16 cellular contexts compared by ENCODE assay signal in genomic region chr2:165938237-165938636, GRCh38. TPM values are rescaled to one million over a fixed set of nuclear protein-coding genes. Genes with fewer than 3 reads are reported as not detected.
DNase-seq lines count a peak whose midpoint lies in the region; ATAC-seq and TF ChIP-seq lines count a peak whose summit lies in the region.
"Had no signal": no experiment of that assay in that cellular context is flagged by ENCODE, and none has a peak within 500 bp of the region (broad histone marks: within the 10 kb centered on the region; RNA-seq: fewer than 3 reads in every experiment).

No MANE protein-coding gene starts in this region.

- H3K27ac Mint-ChIP-seq in activated naive CD8-positive, alpha-beta T cell = peak overlapping the region; percentile 64
- H3K27ac Mint-ChIP-seq in activated naive CD8-positive, alpha-beta T cell treated with anti-CD3 and anti-CD28 coated beads for 36 hours = no peak overlapping the region
- peak overlapping the region; percentile 20 for H3K27ac Mint-ChIP-seq in activated T-helper 17 cell treated with anti-CD3 and anti-CD28 coated beads, Interleukin-2, amount 50 U/mL, for 72 hours
- H3K27ac Mint-ChIP-seq in endothelial cell (ENCODE audit: unreplicated experiment) = peak overlapping the region; percentile 69
- peak overlapping the region in 1 of 9 donors; percentile 37 for H3K27ac Mint-ChIP-seq in naive thymus-derived CD4-positive, alpha-beta T cell
- H3K27ac Mint-ChIP-seq: CD4-positive, alpha-beta T cell had no signal

- TF ChIP-seq CTCF in endothelial cell (IDR thresholded peaks at IDR 0.05; ENCODE audit: unreplicated experiment) (no peak), BE2C (IDR thresholded peaks at IDR 0.05; ENCODE audit: low read depth, low read length) (no peak)

- no peaks in the 10 kb centered on the region for H3K9me3 ChIP-seq in naive thymus-derived CD4-positive, alpha-beta T cell (ENCODE audit: control insufficient read depth in 2 of 3, low read length in 3 of 3)
- H3K9me3 ChIP-seq in BE2C = no peaks in the 10 kb centered on the region

- peaks cover 11% of the 10 kb centered on the region for H3K4me1 Mint-ChIP-seq in activated naive CD8-positive, alpha-beta T cell (ENCODE audit: low read depth)
- peaks cover 8% of the 10 kb centered on the region for H3K4me1 Mint-ChIP-seq in activated naive CD8-positive, alpha-beta T cell treated with anti-CD3 and anti-CD28 coated beads for 36 hours
- H3K4me1 Mint-ChIP-seq in activated T-helper 17 cell treated with anti-CD3 and anti-CD28 coated beads, Interleukin-2, amount 50 U/mL, for 72 hours = peaks cover 10% of the 10 kb centered on the region
- peaks cover 32% of the 10 kb centered on the region for H3K4me1 Mint-ChIP-seq in endothelial cell (ENCODE audit: unreplicated experiment)
- peaks cover 0 to 27% (median 12%) of the 10 kb centered on the region in 7 donors for H3K4me1 Mint-ChIP-seq in naive thymus-derived CD4-positive, alpha-beta T cell

- peaks cover 21% of the 10 kb centered on the region for H3K36me3 Mint-ChIP-seq in activated naive CD8-positive, alpha-beta T cell
- H3K36me3 Mint-ChIP-seq in activated naive CD8-positive, alpha-beta T cell treated with anti-CD3 and anti-CD28 coated beads for 36 hours = peaks cover 38% of the 10 kb centered on the region
- peaks cover 92% of the 10 kb centered on the region for H3K36me3 Mint-ChIP-seq in activated T-helper 17 cell treated with anti-CD3 and anti-CD28 coated beads, Interleukin-2, amount 50 U/mL, for 72 hours (ENCODE audit: low read depth)
- H3K36me3 Mint-ChIP-seq in endothelial cell (ENCODE audit: low read depth, unreplicated experiment) = peaks cover 42% of the 10 kb centered on the region
- H3K36me3 Mint-ChIP-seq in naive thymus-derived CD4-positive, alpha-beta T cell = peaks cover 20 to 62% (median 40%) of the 10 kb centered on the region in 5 donors

- CTCF ChIA-PET in naive thymus-derived CD4-positive, alpha-beta T cell (lab: Charles Lee) = no interaction called here

- H3K9me3 Mint-ChIP-seq in activated naive CD8-positive, alpha-beta T cell (ENCODE audit: low read depth) = no peaks in the 10 kb centered on the region
- H3K9me3 Mint-ChIP-seq in activated naive CD8-positive, alpha-beta T cell treated with anti-CD3 and anti-CD28 coated beads for 36 hours = no peaks in the 10 kb centered on the region
- H3K9me3 Mint-ChIP-seq in activated T-helper 17 cell treated with anti-CD3 and anti-CD28 coated beads, Interleukin-2, amount 50 U/mL, for 72 hours = no peaks in the 10 kb centered on the region
- no peaks in the 10 kb centered on the region for H3K9me3 Mint-ChIP-seq in endothelial cell (ENCODE audit: unreplicated experiment)
- no peaks in the 10 kb centered on the region for H3K9me3 Mint-ChIP-seq in naive thymus-derived CD4-positive, alpha-beta T cell
- H3K9me3 Mint-ChIP-seq: CD4-positive, alpha-beta T cell had no signal

- no peak for DNase-seq in activated naive CD8-positive, alpha-beta T cell treated with anti-CD3 and anti-CD28 coated beads for 36 hours
- DNase-seq in endothelial cell (ENCODE audit: low spot score) (no peak), left cardiac atrium (no peak), BE2C (no peak)
- no peak for DNase-seq in naive thymus-derived CD4-positive, alpha-beta T cell
- DNase-seq: ACHN; C1 segment of cervical spinal cord; CD4-positive, alpha-beta T cell; DMS79 treated with DMSO at 0.1 percent for 48 hours; EL; HCEC 1CT; IMR-90; KG1 had no signal

- H3K36me3 ChIP-seq in naive thymus-derived CD4-positive, alpha-beta T cell (ENCODE audit: control insufficient read depth in 2 of 3, insufficient read depth in 3 of 3, low read length in 3 of 3) = peaks cover 0 to 42% (median 4%) of the 10 kb centered on the region in 3 experiments
- peaks cover 3% of the 10 kb centered on the region for H3K36me3 ChIP-seq in BE2C

- POLR2A ChIA-PET in naive thymus-derived CD4-positive, alpha-beta T cell (lab: Charles Lee) = no interaction called here

- ATAC-seq in activated T-helper 17 cell treated with anti-CD3 and anti-CD28 coated beads, Interleukin-2, amount 50 U/mL, for 72 hours (replicated peaks) = no peak
- no peak for ATAC-seq in left cardiac atrium
- no peak for ATAC-seq in naive thymus-derived CD4-positive, alpha-beta T cell

- no peaks in the 10 kb centered on the region for H3K27me3 Mint-ChIP-seq in activated naive CD8-positive, alpha-beta T cell
- H3K27me3 Mint-ChIP-seq in activated naive CD8-positive, alpha-beta T cell treated with anti-CD3 and anti-CD28 coated beads for 36 hours = no peaks in the 10 kb centered on the region
- H3K27me3 Mint-ChIP-seq in activated T-helper 17 cell treated with anti-CD3 and anti-CD28 coated beads, Interleukin-2, amount 50 U/mL, for 72 hours = no peaks in the 10 kb centered on the region
- peaks cover 2% of the 10 kb centered on the region for H3K27me3 Mint-ChIP-seq in endothelial cell (ENCODE audit: unreplicated experiment)
- H3K27me3 Mint-ChIP-seq in naive thymus-derived CD4-positive, alpha-beta T cell = no peaks in the 10 kb centered on the region
- H3K27me3 Mint-ChIP-seq: CD4-positive, alpha-beta T cell had no signal

- no peak overlapping the region for H3K4me3 Mint-ChIP-seq in activated naive CD8-positive, alpha-beta T cell
- H3K4me3 Mint-ChIP-seq in activated naive CD8-positive, alpha-beta T cell treated with anti-CD3 and anti-CD28 coated beads for 36 hours = no peak overlapping the region
- no peak overlapping the region for H3K4me3 Mint-ChIP-seq in activated T-helper 17 cell treated with anti-CD3 and anti-CD28 coated beads, Interleukin-2, amount 50 U/mL, for 72 hours
- peak overlapping the region; percentile 68 for H3K4me3 Mint-ChIP-seq in endothelial cell (ENCODE audit: unreplicated experiment)
- H3K4me3 Mint-ChIP-seq in naive thymus-derived CD4-positive, alpha-beta T cell = no peak overlapping the region
- H3K4me3 Mint-ChIP-seq: CD4-positive, alpha-beta T cell had no signal

- no peak overlapping the region for H3K4me3 ChIP-seq in naive thymus-derived CD4-positive, alpha-beta T cell (ENCODE audit: low read length)
- no peak overlapping the region for H3K4me3 ChIP-seq in BE2C (ENCODE audit: low read depth, low read length)

- no peaks in the 10 kb centered on the region for H3K4me1 ChIP-seq in naive thymus-derived CD4-positive, alpha-beta T cell (ENCODE audit: control insufficient read depth in 2 of 2, insufficient read depth in 2 of 2, low read length in 2 of 2)
- no peaks in the 10 kb centered on the region for H3K4me1 ChIP-seq in BE2C

- H3K27me3 ChIP-seq in naive thymus-derived CD4-positive, alpha-beta T cell (ENCODE audit: control insufficient read depth in 2 of 2, insufficient read depth in 2 of 2, low read length in 2 of 2) = no peaks in the 10 kb centered on the region
- no peaks in the 10 kb centered on the region for H3K27me3 ChIP-seq in BE2C

- no peak overlapping the region for H3K27ac ChIP-seq in naive thymus-derived CD4-positive, alpha-beta T cell (ENCODE audit: low read depth, low read length)
- H3K27ac ChIP-seq: 22Rv1 had no signal

- intact Hi-C loops in left cardiac atrium (cut with DNase I) = no loop called here
- intact Hi-C loops in naive thymus-derived CD4-positive, alpha-beta T cell (cut with micrococcal nuclease) = no loop called here

RNA-seq across cellular contexts. Expression of gene TTC21B, which starts 15.3 kb away (rescaled TPM):
- total RNA-seq in activated naive CD8-positive, alpha-beta T cell treated with anti-CD3 and anti-CD28 coated beads for 36 hours = 10 to 100 TPM; 21.3 to 24.1 TPM
- 10 to 100 TPM; 21.3 to 29.7 TPM for total RNA-seq in activated T-helper 17 cell treated with anti-CD3 and anti-CD28 coated beads, Interleukin-2, amount 50 U/mL, for 72 hours
- total RNA-seq in endothelial cell (ENCODE audit: unreplicated experiment) = 101 TPM
- 10 to 100 TPM; 13.7 to 14.8 TPM for total RNA-seq in left cardiac atrium
- 10 to 100 TPM; 23.0 to 38.9 (median 33.0) TPM for total RNA-seq in naive thymus-derived CD4-positive, alpha-beta T cell
- 1 to 10 TPM; 9.2 to 10.0 TPM for polyA plus RNA-seq in naive thymus-derived CD4-positive, alpha-beta T cell
- polyA plus RNA-seq in BE2C (2012; ENCODE audit: insufficient read depth, insufficient read length, low read depth) = 5.7 TPM
